ENCODE assay signal across 11 cellular contexts in genomic region chr1:67791686-67792475, GRCh38. TPM values are rescaled to one million over a fixed set of nuclear protein-coding genes. Genes with fewer than 3 reads are reported as not detected.
DNase-seq lines count a peak whose midpoint lies in the region; FAIRE-seq and TF ChIP-seq lines count a peak whose summit lies in the region.
"Had no signal": no experiment of that assay in that cellular context is flagged by ENCODE, and none has a peak within 500 bp of the region (broad histone marks: within the 10 kb centered on the region; RNA-seq: fewer than 3 reads in every experiment).

No MANE protein-coding gene starts in this region.

- no peaks in the 10 kb centered on the region for H3K36me3 Mint-ChIP-seq in neural crest cell (ENCODE audit: low read depth)
- H3K36me3 Mint-ChIP-seq: activated naive CD8-positive, alpha-beta T cell had no signal

- peak overlapping the region; percentile 67 for H3K4me2 ChIP-seq in endothelial cell of umbilical vein (ENCODE audit: insufficient read depth, low read length)

- H3K36me3 ChIP-seq in endothelial cell of umbilical vein (ENCODE audit: control insufficient read depth in 2 of 2, extremely low read depth in 1 of 2, insufficient read depth in 2 of 2, low read length in 2 of 2): no peaks in the 10 kb centered on the region

- CTCF ChIA-PET in AG04450 (lab: Charles Lee) (interaction anchor here (1.5 to 6.0 kb wide), 2 partner anchors 26 to 31 kb away, joined by 6 to 29 read pairs; no protein-coding TSS in a partner anchor), endothelial cell of umbilical vein (lab: Charles Lee) (interaction anchor here (1.0 to 3.7 kb wide), 6 partner anchors 11 to 32 kb away, joined by 3 to 18 read pairs (median 5); no protein-coding TSS in a partner anchor)

- H3K27me3 ChIP-seq in AG04450 (ENCODE audit: control insufficient read depth, insufficient read depth, low read length): no peaks in the 10 kb centered on the region
- no peaks in the 10 kb centered on the region for H3K27me3 ChIP-seq in endothelial cell of umbilical vein (ENCODE audit: control insufficient read depth in 2 of 2, insufficient read depth in 2 of 2, low read length in 2 of 2)

- POLR2A ChIA-PET in AG04450 (lab: Yijun Ruan, JAX) (interaction anchor here (0.5 to 1.4 kb wide), 3 partner anchors 12 to 26 kb away, joined by 4 read pairs; no protein-coding TSS in a partner anchor), endothelial cell of umbilical vein (lab: Charles Lee) (interaction anchor here (2.0 kb wide), 1 partner anchor 40 kb away, joined by 8 read pairs; no protein-coding TSS in a partner anchor)

- H3K9me3 ChIP-seq in AG04450 (ENCODE audit: control insufficient read depth, insufficient read depth, low read length) (no peaks in the 10 kb centered on the region), endothelial cell of umbilical vein (replicated peaks; ENCODE audit: control insufficient read depth, insufficient read depth, low read length) (no peaks in the 10 kb centered on the region)

- H3K9me3 Mint-ChIP-seq in neural crest cell: no peaks in the 10 kb centered on the region

- FAIRE-seq in endothelial cell of umbilical vein (lab: Jason Lieb, UNC): peak; percentile 81
- FAIRE-seq: islet of Langerhans, K562 had no signal

- no peak for TF ChIP-seq POLR2A in endothelial cell of umbilical vein (IDR thresholded peaks at IDR 0.05; ENCODE audit: low read depth, low read length)

- peak overlapping the region; percentile 53 for H3K27ac Mint-ChIP-seq in neural crest cell (ENCODE audit: unreplicated experiment)
- H3K27ac Mint-ChIP-seq: activated naive CD8-positive, alpha-beta T cell had no signal

- intact Hi-C loops in endothelial cell of umbilical vein (cut with micrococcal nuclease): loop anchor here (1.0 to 2.0 kb wide), 3 partner anchors 19 to 49 kb away; no protein-coding TSS in a partner anchor

- H3K4me1 Mint-ChIP-seq in neural crest cell: peaks cover 33% of the 10 kb centered on the region

- TF ChIP-seq CTCF in AG04450 (IDR thresholded peaks at IDR 0.05; ENCODE audit: low read depth, low read length) (no peak), endothelial cell of umbilical vein (IDR thresholded peaks at IDR 0.05; ENCODE audit: extremely low read depth in 1 of 2, insufficient read depth in 1 of 2, low read depth in 1 of 2, low read length in 2 of 2) (no peak), neural crest cell (conservative IDR thresholded peaks at IDR 0.05) (no peak)

- H3K9me1 ChIP-seq in endothelial cell of umbilical vein (replicated peaks; ENCODE audit: control insufficient read depth, extremely low read depth, insufficient read depth, low read length): no peaks in the 10 kb centered on the region

- no peaks in the 10 kb centered on the region for H3K27me3 Mint-ChIP-seq in neural crest cell (ENCODE audit: low read depth)

- H4K20me1 ChIP-seq in endothelial cell of umbilical vein (replicated peaks; ENCODE audit: control insufficient read depth, extremely low read depth, insufficient read depth, low read length): no peaks in the 10 kb centered on the region

- peaks cover 80% of the 10 kb centered on the region for H3K79me2 ChIP-seq in endothelial cell of umbilical vein (ENCODE audit: control insufficient read depth, insufficient read depth, low read length)

- DNase-seq in AG04450 (ENCODE audit: low read depth, low spot score): peak; percentile 78
- peak; percentile 82 for DNase-seq in NCI-H460 (ENCODE audit: extremely low read depth, low read depth)
- DNase-seq in endothelial cell of umbilical vein (ENCODE audit: low read depth, low spot score): peak; percentile 87
- no peak for DNase-seq in neural crest cell (ENCODE audit: low read depth, low spot score)
- no peak for DNase-seq in NCI-H748 (lab: John Stamatoyannopoulos, UW; ENCODE audit: unreplicated experiment)
- no peak for DNase-seq in CD1c-positive myeloid dendritic cell (ENCODE audit: extremely low spot score)
- DNase-seq in activated CD8-positive, alpha-beta memory T cell treated with anti-CD3 and anti-CD28 coated beads, Interleukin-2, amount 50 U/mL, for 48 hours: no peak
- DNase-seq in NCI-H345 (lab: John Stamatoyannopoulos, UW): no peak

- peaks cover 96% of the 10 kb centered on the region for H3K4me1 ChIP-seq in endothelial cell of umbilical vein (ENCODE audit: control insufficient read depth, extremely low read depth, insufficient read depth, low read length)

- H2AFZ ChIP-seq in endothelial cell of umbilical vein (ENCODE audit: low read depth, low read length): no peak overlapping the region

- dilution Hi-C loops in endothelial cell of umbilical vein (cut with MboI; ENCODE audit: extremely low pct_ligation_motif_present, low sequenced_read_pairs): no loop called here

- H3K27ac ChIP-seq in AG04450 (ENCODE audit: low read depth, low read length) (peak overlapping the region; percentile 98), endothelial cell of umbilical vein (ENCODE audit: insufficient read depth, low read depth, low read length) (peak overlapping the region; percentile 92)

- TSS peak; percentile 63 for BruUV-seq in endothelial cell of umbilical vein (replicated peaks; lab: Mats Ljungman, UMichigan)

- H3K4me3 ChIP-seq in AG04450 (ENCODE audit: low read depth, low read length) (peak overlapping the region; percentile 22), endothelial cell of umbilical vein (replicated peaks in 1 of 3; ENCODE audit: insufficient read depth in 1 of 3, low read depth in 1 of 3, low read length in 3 of 3) (no peak overlapping the region)
- H3K4me3 ChIP-seq: K562 had no signal

- H3K4me3 Mint-ChIP-seq in neural crest cell: no peak overlapping the region
- H3K4me3 Mint-ChIP-seq: activated naive CD8-positive, alpha-beta T cell had no signal

- peak overlapping the region; percentile 76 for H3K9ac ChIP-seq in endothelial cell of umbilical vein (replicated peaks; ENCODE audit: extremely low read depth, insufficient read depth, low read length)

TF ChIP-seq in endothelial cell of umbilical vein, 7 proteins besides CTCF, POLR2A, EP300 and RAD21:
- peak; percentile 18 for TF ChIP-seq GATA2 (IDR thresholded peaks at IDR 0.05; ENCODE audit: insufficient read depth, insufficient read length, low read depth, low read length)
- TF ChIP-seq JUN (IDR thresholded peaks at IDR 0.05; ENCODE audit: borderline replicate concordance, insufficient read depth, insufficient read length, low read depth): peak; percentile 33
- TF ChIP-seq FOS (IDR thresholded peaks at IDR 0.05; ENCODE audit: borderline replicate concordance, insufficient read depth, low read length): peak; percentile 5
- no peak for TF ChIP-seq MAX (IDR thresholded peaks at IDR 0.05; ENCODE audit: insufficient read depth, insufficient read length)
TF ChIP-seq in endothelial cell of umbilical vein: peak in this region for 3.

RNA-seq across cellular contexts. Expression of gene GNG12, which starts 41.4 kb away (rescaled TPM):
- polyA plus RNA-seq in AG04450 (2011; rRNA removed): 140 and 185 TPM in 2 replicates
- polyA minus RNA-seq in AG04450 (2011; rRNA and poly(A)+ RNA removed): 80.3 and 120 TPM in 2 replicates
- 267 and 272 TPM in 2 replicates for total RNA-seq in NCI-H460 (2014; rRNA removed; shearing (Covaris generic))
- polyA plus RNA-seq in NCI-H460 (2014; cell fraction: nucleus; rRNA removed): 61.1 and 90.1 TPM in 2 replicates
- 145 and 152 TPM in 2 replicates for total RNA-seq in endothelial cell of umbilical vein
- 90.3 and 107 TPM in 2 replicates for polyA plus RNA-seq in endothelial cell of umbilical vein
- polyA plus RNA-seq in endothelial cell of umbilical vein (2011; cell fraction: cytosol; rRNA removed): 109 and 110 TPM in 2 replicates
- polyA plus RNA-seq in endothelial cell of umbilical vein (2011; cell fraction: nucleus; rRNA removed): 70.6 and 93.2 TPM in 2 replicates
- polyA plus RNA-seq in endothelial cell of umbilical vein (2012): 77.5 and 122 TPM in 2 replicates
- polyA minus RNA-seq in endothelial cell of umbilical vein: 167 and 171 TPM in 2 replicates
- polyA minus RNA-seq in endothelial cell of umbilical vein (2011; cell fraction: cytosol; rRNA and poly(A)+ RNA removed): 21.4 TPM
- polyA minus RNA-seq in endothelial cell of umbilical vein (2011; cell fraction: nucleus; rRNA and poly(A)+ RNA removed): 126 and 167 TPM in 2 replicates
- 18.4 and 18.5 TPM in 2 replicates for total RNA-seq in neural crest cell

Comparison
In these comparisons a context has a peak if more than half of its experiments do, and no peak if none do; other contexts are left out.
1. DNase-seq: peak in AG04450 (single experiment), NCI-H460 (single experiment) and endothelial cell of umbilical vein (single experiment); none in neural crest cell (single experiment), NCI-H748 (single experiment), CD1c-positive myeloid dendritic cell (single experiment), activated CD8-positive, alpha-beta memory T cell treated with anti-CD3 and anti-CD28 coated beads, Interleukin-2, amount 50 U/mL, for 48 hours (single experiment) and NCI-H345 (single experiment).